ENCODE assay signal across 26 cellular contexts in the genomic region with DNA sequence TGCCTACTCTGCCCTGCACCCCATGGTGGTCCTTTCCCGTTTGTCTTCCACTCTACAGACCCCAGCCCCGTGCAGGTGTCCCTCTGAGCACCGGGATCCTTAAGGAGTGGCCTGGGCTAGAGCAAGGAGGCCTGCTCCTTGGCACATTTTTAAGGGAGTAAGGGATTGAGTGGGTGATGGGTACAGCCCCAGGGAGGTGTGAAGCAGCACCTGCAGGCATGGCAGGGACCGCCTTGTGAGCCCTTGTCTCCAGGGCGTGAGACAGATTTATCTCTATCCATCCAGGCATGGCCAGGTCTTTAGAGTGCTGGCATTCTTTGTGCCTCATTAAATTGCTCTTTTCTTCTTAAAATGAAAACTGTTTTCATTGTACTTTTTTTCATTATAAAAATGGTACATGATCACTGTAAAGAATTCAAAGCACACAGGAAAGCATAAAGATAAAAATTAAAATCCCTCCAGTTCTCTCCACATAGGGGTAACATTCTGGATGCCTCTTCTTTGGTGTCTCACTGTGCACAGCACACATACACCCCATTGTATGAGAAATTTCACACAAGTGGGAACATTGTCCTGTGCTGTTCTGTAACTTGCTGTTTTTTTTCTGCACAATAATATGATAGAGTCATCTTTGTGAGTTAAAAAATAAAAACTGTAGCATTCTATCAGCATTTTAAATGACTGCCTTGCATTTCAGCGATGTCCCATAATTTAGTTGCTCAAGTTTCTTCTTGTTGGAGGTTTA. TPM values are rescaled to one million over a fixed set of nuclear protein-coding genes. Genes with fewer than 3 reads are reported as not detected.
"Had no signal": no experiment of that assay in that cellular context is flagged by ENCODE, and none has a peak within 500 bp of the region (broad histone marks: within the 10 kb centered on the region; RNA-seq: fewer than 3 reads in every experiment).

No MANE protein-coding gene starts in this region.

- H3K4me3 Mint-ChIP-seq: activated B cell treated with CpG ODN at 0.5 μM for 24 hours; activated naive CD8-positive, alpha-beta T cell; memory B cell; nephron progenitor cell; T-helper 17 cell had no signal

- H3K27ac ChIP-seq: adrenal gland, breast epithelium, parathyroid adenoma, SK-N-MC, thyroid gland, upper lobe of right lung had no signal

- H3K27me3 Mint-ChIP-seq: activated B cell treated with CpG ODN at 0.5 μM for 24 hours; activated naive CD8-positive, alpha-beta T cell; memory B cell; T-helper 17 cell had no signal

- DNase-seq: activated B cell treated with CpG ODN at 0.5 μM for 24 hours; activated CD4-positive, alpha-beta T cell treated with anti-CD3 and anti-CD28 coated beads for 4 hours; activated CD4-positive, alpha-beta T cell treated with anti-CD3 and anti-CD28 coated beads, Interleukin-2, amount 50 U/mL, for 48 hours; activated gamma-delta T cell treated with Interleukin-2 at 50 U/mL for 16 hours; effector CD4-positive, alpha-beta T cell; nephron progenitor cell; small intestine; stimulated activated CD4-positive, alpha-beta T cell treated with anti-CD3 and anti-CD28 coated beads, Interleukin-2, amount 100 ng/mL, for 24 hours; stimulated activated CD8-positive, alpha-beta memory T cell treated with anti-CD3 and anti-CD28 coated beads, Interleukin-4, amount 100 ng/mL, for 48 hours; stimulated activated naive CD4-positive, alpha-beta T cell; SW 1271; T-helper 17 cell; thyroid gland; upper lobe of right lung had no signal

- H3K9me3 Mint-ChIP-seq: activated B cell treated with CpG ODN at 0.5 μM for 24 hours, memory B cell had no signal

- H3K27ac Mint-ChIP-seq: activated B cell treated with CpG ODN at 0.5 μM for 24 hours; activated naive CD8-positive, alpha-beta T cell; memory B cell; nephron progenitor cell; T-helper 17 cell had no signal

RNA-seq across cellular contexts. Expression of a gene that starts 31.9 kb away (rescaled TPM):
- total RNA-seq: cerebellum, epithelial cell of proximal tubule, fibroblast of villous mesenchyme, kidney epithelial cell, myocyte, renal cortical epithelial cell had no signal
